ENCODE assay signal across 8 cellular contexts in genomic region chr1:200410566-200410878, GRCh38. TPM values are rescaled to one million over a fixed set of nuclear protein-coding genes. Genes with fewer than 3 reads are reported as not detected.
DNase-seq lines count a peak whose midpoint lies in the region; ATAC-seq, FAIRE-seq and TF ChIP-seq lines count a peak whose summit lies in the region.

No MANE protein-coding gene starts in this region.

- H3K9me3 ChIP-seq in RWPE2 (ENCODE audit: severe bottlenecking), result no peaks in the 10 kb centered on the region

- H3K9me3 Mint-ChIP-seq in osteocyte (ENCODE audit: unreplicated experiment), result peaks cover 15% of the 10 kb centered on the region

- H3K4me1 ChIP-seq in RWPE2 (ENCODE audit: insufficient read depth, poor library complexity, severe bottlenecking), result peaks cover 71% of the 10 kb centered on the region

- DNase-seq in HT-29 (ENCODE audit: low spot score) (peak; percentile 65), RWPE2 (ENCODE audit: low spot score) (no peak), epithelial cell of prostate (ENCODE audit: low read depth, low spot score) (peak; percentile 81), osteocyte (ENCODE audit: extremely low spot score, unreplicated experiment) (no peak), H54 (ENCODE audit: insufficient read length, low spot score) (no peak), NCI-H1694 (lab: John Stamatoyannopoulos, UW) (no peak)
- DNase-seq in effector CD4-positive, alpha-beta T cell, result no peak

- TF ChIP-seq CTCF in RWPE2 (IDR thresholded peaks at IDR 0.05; ENCODE audit: poor library complexity, severe bottlenecking) (no peak), osteocyte (IDR thresholded peaks at IDR 0.05) (no peak)

- peak overlapping the region; percentile 76 for H3K27ac ChIP-seq in RWPE2 (ENCODE audit: poor library complexity, severe bottlenecking)
- H3K27ac ChIP-seq in epithelial cell of prostate, result peak overlapping the region; percentile 72

- H3K4me3 ChIP-seq in RWPE2 (ENCODE audit: severe bottlenecking), result peak overlapping the region; percentile 88

- H3K27me3 ChIP-seq in RWPE2 (ENCODE audit: insufficient read depth, poor library complexity, severe bottlenecking), result no peaks in the 10 kb centered on the region

- peaks cover 32% of the 10 kb centered on the region for H3K36me3 Mint-ChIP-seq in osteocyte (ENCODE audit: unreplicated experiment)

- TF ChIP-seq POLR2A in H54 (IDR thresholded peaks at IDR 0.05; ENCODE audit: low read depth, low read length), result no peak

- H3K27ac Mint-ChIP-seq in osteocyte (ENCODE audit: unreplicated experiment), result peak overlapping the region; percentile 90

- H3K36me3 ChIP-seq in RWPE2 (ENCODE audit: low read depth), result peaks cover 37% of the 10 kb centered on the region

- no peak for FAIRE-seq in H54 (lab: Jason Lieb, UNC)

- ATAC-seq in GM18498 (IDR thresholded peaks at IDR 0.05; ENCODE audit: unreplicated experiment), result peak; percentile 8
- peak; percentile 55 for ATAC-seq in RWPE2 (ENCODE audit: low read depth)

- H3K27me3 Mint-ChIP-seq in osteocyte (ENCODE audit: unreplicated experiment), result no peaks in the 10 kb centered on the region

- H3K4me3 Mint-ChIP-seq in osteocyte (ENCODE audit: unreplicated experiment), result peak overlapping the region; percentile 98

- peaks cover 47% of the 10 kb centered on the region for H3K4me1 Mint-ChIP-seq in osteocyte (ENCODE audit: unreplicated experiment)

RNA-seq across cellular contexts. Expression of gene ZNF281, which starts 0.7 kb away (rescaled TPM):
- total RNA-seq in HT-29 (2014; rRNA removed; shearing (Covaris generic)), result 5.9 and 6.8 TPM in 2 replicates
- 18.0 and 18.2 TPM in 2 replicates for total RNA-seq in osteocyte

Comparison
In these comparisons a context has a peak if more than half of its experiments do, and no peak if none do; other contexts are left out.
1. DNase-seq: peak in HT-29 (single experiment) and epithelial cell of prostate (single experiment); none in RWPE2 (single experiment), osteocyte (single experiment), effector CD4-positive, alpha-beta T cell (single experiment), H54 (single experiment) and NCI-H1694 (single experiment).